8 cellular contexts compared by ENCODE assay signal in the genomic region with DNA sequence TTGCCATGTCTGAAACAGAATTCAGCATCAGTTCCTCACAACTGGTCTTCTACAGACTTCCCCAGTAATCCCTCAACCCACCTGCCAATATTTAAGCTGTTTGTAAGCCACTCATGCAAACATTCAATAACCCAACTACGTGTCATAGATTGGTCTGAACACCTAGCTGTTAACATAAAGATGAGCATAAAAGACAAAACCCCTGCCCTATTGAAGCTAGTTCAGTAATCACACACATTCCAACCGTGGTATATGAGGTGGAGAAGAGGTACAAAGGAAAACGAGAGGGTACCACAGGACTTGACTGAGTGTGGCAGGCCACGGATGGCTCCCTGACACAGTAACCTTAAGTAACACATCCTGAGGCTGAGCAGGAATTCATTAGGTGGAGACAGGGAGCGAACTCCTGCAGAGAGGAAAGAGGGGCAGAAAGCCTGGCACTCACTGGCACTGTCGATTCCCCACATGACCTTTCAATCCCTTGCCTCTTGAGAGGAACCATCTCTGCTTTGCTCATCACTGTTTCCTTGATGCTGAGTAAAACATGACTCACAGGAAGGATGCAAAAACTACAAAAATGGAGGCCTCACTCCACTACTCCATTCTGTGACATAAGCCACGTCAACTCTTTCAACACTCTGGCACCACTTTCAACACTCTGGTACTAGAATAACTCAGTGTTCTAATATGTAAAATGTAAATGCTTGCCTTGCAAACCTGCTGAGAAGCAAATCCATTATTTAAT. TPM values are rescaled to one million over a fixed set of nuclear protein-coding genes. Genes with fewer than 3 reads are reported as not detected.
DNase-seq lines count a peak whose midpoint lies in the region; ATAC-seq, FAIRE-seq and TF ChIP-seq lines count a peak whose summit lies in the region.

No MANE protein-coding gene starts in this region.

- H3K4me1 ChIP-seq in BE2C (no peaks in the 10 kb centered on the region), adipocyte (ENCODE audit: control insufficient read depth, insufficient read depth, low read length) (peaks cover 33% of the 10 kb centered on the region), mesodermal cell (ENCODE audit: control insufficient read depth, insufficient read depth, low read length, poor library complexity, severe bottlenecking) (peaks cover 22% of the 10 kb centered on the region)

- DNase-seq in BE2C: no peak
- DNase-seq in LHCN-M2 (ENCODE audit: low read depth): peak; percentile 86
- DNase-seq in adipocyte (ENCODE audit: low read depth): peak; percentile 56
- no peak for DNase-seq in NCI-H1092 (lab: John Stamatoyannopoulos, UW)
- DNase-seq in inferior parietal cortex (ENCODE audit: extremely low spot score): no peak
- DNase-seq in GM19239 (ENCODE audit: insufficient read length, low spot score): no peak

- H3K4me3 ChIP-seq in BE2C (ENCODE audit: low read depth, low read length) (peak overlapping the region; percentile 67), adipocyte (ENCODE audit: low read length) (peak overlapping the region; percentile 85), mesodermal cell (ENCODE audit: extremely low read depth, insufficient read depth, low read length, poor library complexity, severe bottlenecking) (no peak overlapping the region)

- peak overlapping the region; percentile 92 for H3K9ac ChIP-seq in adipocyte (ENCODE audit: low read length)

- peak overlapping the region; percentile 53 for H3K27ac ChIP-seq in mesodermal cell (ENCODE audit: low read depth, low read length, severe bottlenecking)

- no peak for TF ChIP-seq CTCF in BE2C (IDR thresholded peaks at IDR 0.05; ENCODE audit: low read depth, low read length)

- H3K27me3 ChIP-seq in BE2C (no peaks in the 10 kb centered on the region), adipocyte (replicated peaks; ENCODE audit: control insufficient read depth, insufficient read depth, low read length) (no peaks in the 10 kb centered on the region)

- FAIRE-seq in GM19239 (lab: Jason Lieb, UNC): no peak

- H3K9me3 ChIP-seq in BE2C: no peaks in the 10 kb centered on the region
- H3K9me3 ChIP-seq in adipocyte (ENCODE audit: control insufficient read depth, low read length): no peaks in the 10 kb centered on the region
- no peaks in the 10 kb centered on the region for H3K9me3 ChIP-seq in mesodermal cell (ENCODE audit: control insufficient read depth, low read length)

- WGBS in mesodermal cell (ENCODE audit: insufficient coverage in 2 of 2), 2 experiments: 89 to 95% methylated on average over 3 to 4 of the region's 7 CpGs

- ATAC-seq in HG03108 (IDR thresholded peaks at IDR 0.05; ENCODE audit: unreplicated experiment): no peak

- H3K36me3 ChIP-seq in BE2C: peaks cover 52% of the 10 kb centered on the region
- peaks cover 54% of the 10 kb centered on the region for H3K36me3 ChIP-seq in adipocyte (ENCODE audit: control insufficient read depth, insufficient read depth, low read length, severe bottlenecking)
- H3K36me3 ChIP-seq in mesodermal cell (ENCODE audit: control insufficient read depth, insufficient read depth, low read length): peaks cover 87% of the 10 kb centered on the region

RNA-seq across cellular contexts. Expression of gene RPN1, which starts 31.3 kb away (rescaled TPM):
- 221 TPM for polyA plus RNA-seq in BE2C (2012; ENCODE audit: insufficient read depth, insufficient read length, low read depth)
- total RNA-seq in LHCN-M2 (2014; rRNA removed): 339 and 355 TPM in 2 replicates
- 176 TPM for polyA plus RNA-seq in LHCN-M2 (2012)
- 329 TPM for polyA plus RNA-seq in mesodermal cell (2013, experiment 1 of 2)
- polyA plus RNA-seq in mesodermal cell (2013, experiment 2 of 2): 277 TPM

Comparison
In these comparisons a context has a peak if more than half of its experiments do, and no peak if none do; other contexts are left out.
1. DNase-seq: peak in LHCN-M2 (single experiment) and adipocyte (single experiment); none in BE2C (single experiment), NCI-H1092 (single experiment), inferior parietal cortex (single experiment) and GM19239 (single experiment).